3 cellular contexts compared by ENCODE assay signal in genomic region chr5:107840161-107840560, GRCh38.
TF ChIP-seq lines count a peak whose summit lies in the region.

No MANE protein-coding gene starts in this region.

TF ChIP-seq in SK-N-SH, 30 proteins besides CTCF, POLR2A, EP300 and RAD21:
- TF ChIP-seq FOXM1 (IDR thresholded peaks at IDR 0.05; ENCODE audit: low read depth): no peak
- no peak for TF ChIP-seq GATA2 (CRISPR knock-in tag; IDR thresholded peaks at IDR 0.05)
- TF ChIP-seq SIN3A (IDR thresholded peaks at IDR 0.05; ENCODE audit: borderline replicate concordance, low read depth, low read length): no peak
- TF ChIP-seq REST (IDR thresholded peaks at IDR 0.05; ENCODE audit: low read depth, low read length): no peak
- no peak for TF ChIP-seq SMC3 (IDR thresholded peaks at IDR 0.05; ENCODE audit: low read depth, low read length)
- TF ChIP-seq NFIC (IDR thresholded peaks at IDR 0.05; ENCODE audit: borderline replicate concordance): no peak
- no peak for TF ChIP-seq JUND (IDR thresholded peaks at IDR 0.05)
- TF ChIP-seq TAF1 (IDR thresholded peaks at IDR 0.05; ENCODE audit: borderline replicate concordance, low read depth, low read length): no peak
- no peak for TF ChIP-seq FOXJ3 (CRISPR knock-in tag; IDR thresholded peaks at IDR 0.05)
- no peak for TF ChIP-seq RXRA (IDR thresholded peaks at IDR 0.05; ENCODE audit: borderline replicate concordance, low read depth)
- TF ChIP-seq USF1 (IDR thresholded peaks at IDR 0.05; ENCODE audit: borderline replicate concordance, low read depth): no peak
- TF ChIP-seq GABPA (IDR thresholded peaks at IDR 0.05; ENCODE audit: low read depth): no peak
- no peak for TF ChIP-seq MAX (IDR thresholded peaks at IDR 0.05; ENCODE audit: low read depth)
- TF ChIP-seq FOSL2 (IDR thresholded peaks at IDR 0.05; ENCODE audit: borderline replicate concordance, low read depth): no peak
- TF ChIP-seq RFX5 (IDR thresholded peaks at IDR 0.05; ENCODE audit: low read length): no peak

TF ChIP-seq in SK-N-SH treated with all-trans-retinoic acid at 6 μM for 48 hours, 23 proteins besides CTCF, POLR2A, EP300 and RAD21:
- no peak for TF ChIP-seq ESRRG (CRISPR knock-in tag; IDR thresholded peaks at IDR 0.05)
- no peak for TF ChIP-seq ZNF565 (CRISPR knock-in tag; conservative IDR thresholded peaks at IDR 0.05; ENCODE audit: low read depth)
- TF ChIP-seq PATZ1 (CRISPR knock-in tag; IDR thresholded peaks at IDR 0.05; ENCODE audit: borderline replicate concordance): no peak
- no peak for TF ChIP-seq TOX (CRISPR knock-in tag; IDR thresholded peaks at IDR 0.05; ENCODE audit: borderline replicate concordance)
- no peak for TF ChIP-seq CSRNP3 (CRISPR knock-in tag; IDR thresholded peaks at IDR 0.05)
- no peak for TF ChIP-seq BACH2 (CRISPR knock-in tag; IDR thresholded peaks at IDR 0.05; ENCODE audit: borderline replicate concordance)
- no peak for TF ChIP-seq ARNTL (CRISPR knock-in tag; IDR thresholded peaks at IDR 0.05; ENCODE audit: borderline replicate concordance, low read depth)
- no peak for TF ChIP-seq ZC3H10 (CRISPR knock-in tag; IDR thresholded peaks at IDR 0.05)
- no peak for TF ChIP-seq OSR1 (CRISPR knock-in tag; IDR thresholded peaks at IDR 0.05)
- TF ChIP-seq SNAI2 (CRISPR knock-in tag; IDR thresholded peaks at IDR 0.05): no peak

TF ChIP-seq in IMR-90, 13 proteins besides CTCF, POLR2A, EP300 and RAD21:
- no peak for TF ChIP-seq NFE2L2 (IDR thresholded peaks at IDR 0.05; ENCODE audit: low read depth, low read length)
- no peak for TF ChIP-seq SMC3 (IDR thresholded peaks at IDR 0.05; ENCODE audit: low read depth, low read length)
- TF ChIP-seq USF2 (IDR thresholded peaks at IDR 0.05; ENCODE audit: low read depth, low read length): no peak
